In the genomic region with DNA sequence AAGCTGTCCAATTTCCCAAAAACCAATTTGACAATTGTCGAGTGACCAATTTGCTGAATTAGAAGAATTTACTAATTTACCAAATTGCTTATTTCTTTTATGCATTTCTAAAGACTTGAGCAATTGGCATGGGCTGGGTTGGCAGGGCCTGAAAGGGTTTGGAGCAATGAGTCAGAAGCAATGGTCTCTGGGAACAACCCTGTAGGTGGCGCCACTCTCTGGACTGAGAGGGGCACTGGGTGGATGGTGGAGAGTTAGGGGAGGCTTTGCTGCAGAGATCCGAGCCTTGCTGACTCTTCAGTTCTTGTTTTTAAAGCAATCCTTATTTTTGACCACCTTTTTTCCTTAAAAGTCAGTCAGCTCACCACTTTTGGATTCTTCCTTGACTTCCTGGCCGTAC, we compare ENCODE assay signal across 8 cellular contexts.
A peak's percentile ranks its signal among the peaks of the same experiment; 100 is the strongest.
DNase-seq lines count a peak whose midpoint lies in the region; ATAC-seq and TF ChIP-seq lines count a peak whose summit lies in the region.

No MANE protein-coding gene starts in this region.

- no peak overlapping the region for H3K4me2 ChIP-seq in neural cell (ENCODE audit: low read length)

- no peak for TF ChIP-seq EP300 in neural cell (conservative IDR thresholded peaks at IDR 0.05; ENCODE audit: poor library complexity, severe bottlenecking)

- H3K9ac ChIP-seq in NT2/D1 (ENCODE audit: insufficient read length, low read depth) (no peak overlapping the region), neural cell (ENCODE audit: low read length) (no peak overlapping the region)

- peaks cover 7% of the 10 kb centered on the region for H3K4me1 ChIP-seq in NT2/D1 (ENCODE audit: insufficient read depth, insufficient read length)

- ATAC-seq in GM18907 (IDR thresholded peaks at IDR 0.05; ENCODE audit: unreplicated experiment), result no peak
- ATAC-seq in HG03025 (IDR thresholded peaks at IDR 0.05; ENCODE audit: low FRiP score, unreplicated experiment), result no peak

- H4K20me1 ChIP-seq in neural cell (ENCODE audit: insufficient read depth), result no peaks in the 10 kb centered on the region

- no peak overlapping the region for H2AFZ ChIP-seq in neural cell (ENCODE audit: low read depth, low read length)

- peak; percentile 46 for DNase-seq in SKM-1 treated with dmso at 0.1 percent for 144 hours (lab: John Stamatoyannopoulos, UW; ENCODE audit: unreplicated experiment)
- no peak for DNase-seq in SKM-1 (lab: John Stamatoyannopoulos, UW; ENCODE audit: unreplicated experiment)
- DNase-seq in NT2/D1 (ENCODE audit: low read depth, low spot score), result peak; percentile 36
- DNase-seq in astrocyte of the spinal cord (ENCODE audit: low read depth, low spot score), result no peak
- DNase-seq in GOT3 (lab: John Stamatoyannopoulos, UW), result no peak

- H3K9me3 ChIP-seq in NT2/D1 (ENCODE audit: insufficient read depth, low read length) (no peaks in the 10 kb centered on the region), neural cell (ENCODE audit: low read length) (no peaks in the 10 kb centered on the region)

- H3K4me3 ChIP-seq in NT2/D1 (ENCODE audit: insufficient read length, low read depth), result no peak overlapping the region
- no peak overlapping the region for H3K4me3 ChIP-seq in astrocyte of the spinal cord (ENCODE audit: low read depth, low read length)
- no peak overlapping the region for H3K4me3 ChIP-seq in neural cell (ENCODE audit: low read length)

- in situ Hi-C loops in astrocyte of the spinal cord (cut with HindIII; ENCODE audit: low sequenced_read_pairs), result no loop called here

- no peaks in the 10 kb centered on the region for H3F3A ChIP-seq in neural cell (ENCODE audit: insufficient read depth, low read length, poor library complexity, severe bottlenecking)

- H3K79me2 ChIP-seq in neural cell (replicated peaks; ENCODE audit: insufficient read depth, low read length), result peaks cover 14% of the 10 kb centered on the region

- TF ChIP-seq CTCF in astrocyte of the spinal cord (IDR thresholded peaks at IDR 0.05; ENCODE audit: low read depth, low read length) (peak; percentile 49), neural cell (IDR thresholded peaks at IDR 0.05; ENCODE audit: poor library complexity, severe bottlenecking) (peak; percentile 23)

- H3K27me3 ChIP-seq in NT2/D1 (ENCODE audit: insufficient read depth, insufficient read length) (no peaks in the 10 kb centered on the region), neural cell (ENCODE audit: insufficient read depth, low read depth, low read length) (no peaks in the 10 kb centered on the region)

- H3K9me2 ChIP-seq in neural cell (ENCODE audit: insufficient read depth, low read length), result no peaks in the 10 kb centered on the region

- H3K36me3 ChIP-seq in NT2/D1 (ENCODE audit: insufficient read depth, insufficient read length, low read length) (no peaks in the 10 kb centered on the region), neural cell (ENCODE audit: insufficient read depth, low read length) (no peaks in the 10 kb centered on the region)

- no peak for TF ChIP-seq RAD21 in neural cell (conservative IDR thresholded peaks at IDR 0.05)

- no peak overlapping the region for H3K27ac ChIP-seq in neural cell (ENCODE audit: low read length)

TF ChIP-seq in neural cell, 6 proteins besides CTCF, POLR2A, EP300 and RAD21:
- TF ChIP-seq EZH2 (IDR thresholded peaks at IDR 0.05; ENCODE audit: borderline replicate concordance, insufficient read depth, low read length, poor library complexity, severe bottlenecking) (no peak), REST (IDR thresholded peaks at IDR 0.05; ENCODE audit: borderline replicate concordance) (no peak), MXI1 (conservative IDR thresholded peaks at IDR 0.05; ENCODE audit: poor library complexity, severe bottlenecking) (no peak)

Comparison
In these comparisons a context has a peak if more than half of its experiments do, and no peak if none do; other contexts are left out.
1. DNase-seq: peak in SKM-1 treated with dmso at 0.1 percent for 144 hours (single experiment) and NT2/D1 (single experiment); none in SKM-1 (single experiment), astrocyte of the spinal cord (single experiment) and GOT3 (single experiment).